7 cellular contexts compared by ENCODE assay signal in the genomic region with DNA sequence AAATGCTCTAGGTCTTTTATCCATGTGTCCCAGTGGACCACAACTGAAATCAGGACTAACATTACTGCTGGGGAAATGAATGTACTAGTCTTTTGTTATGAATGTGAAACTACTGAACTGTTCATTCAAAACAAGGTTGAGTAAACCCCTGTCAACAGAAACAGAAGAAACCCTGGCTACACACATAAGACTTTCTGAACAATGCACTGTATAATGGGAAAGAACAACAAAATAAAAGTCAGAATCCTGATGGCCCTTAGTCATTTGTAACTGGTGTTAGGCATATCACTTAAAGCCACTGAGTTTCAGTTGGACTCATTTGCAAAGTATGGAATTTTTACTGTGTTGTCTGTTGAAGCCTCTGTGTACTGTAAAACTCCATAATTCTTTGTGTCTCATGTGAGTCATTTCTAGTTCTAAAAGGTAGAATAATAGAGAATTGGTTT.
DNase-seq lines count a peak whose midpoint lies in the region; ATAC-seq and TF ChIP-seq lines count a peak whose summit lies in the region.

No MANE protein-coding gene starts in this region.

- H3K79me2 ChIP-seq in GM23338 (replicated peaks; ENCODE audit: insufficient read depth): no peaks in the 10 kb centered on the region

- no peaks in the 10 kb centered on the region for H3K9me3 ChIP-seq in right cardiac atrium (ENCODE audit: control insufficient read depth, low read length)

- H3K27me3 ChIP-seq in GM23338 (ENCODE audit: insufficient read depth) (no peaks in the 10 kb centered on the region), right cardiac atrium (ENCODE audit: control insufficient read depth, insufficient read depth) (no peaks in the 10 kb centered on the region)

- peaks cover 24% of the 10 kb centered on the region; the same call in 2 of the 3 replicates for H3K36me3 Mint-ChIP-seq in GM23338 (ENCODE audit: low read depth)

- H3K27me3 Mint-ChIP-seq in GM23338 (ENCODE audit: insufficient read depth, low read depth, poor library complexity): no peaks in the 10 kb centered on the region

- peaks cover 25% of the 10 kb centered on the region for H3K4me1 Mint-ChIP-seq in GM23338

- intact Hi-C loops in right cardiac atrium (cut with DNase I): no loop called here

- H3K27ac ChIP-seq in GM23338 (ENCODE audit: low read depth): no peak overlapping the region
- H3K27ac ChIP-seq in right cardiac atrium (ENCODE audit: low read length): no peak overlapping the region

- H4K20me1 ChIP-seq in GM23338 (replicated peaks; ENCODE audit: insufficient read depth): no peaks in the 10 kb centered on the region

- no peak overlapping the region for H3K4me3 ChIP-seq in GM23338
- no peak overlapping the region for H3K4me3 ChIP-seq in right cardiac atrium (ENCODE audit: low read length)

- H3K9me2 ChIP-seq in GM23338 (ENCODE audit: insufficient read depth): no peaks in the 10 kb centered on the region

- ATAC-seq in GM18870 (IDR thresholded peaks at IDR 0.05; ENCODE audit: unreplicated experiment): peak; percentile 91
- ATAC-seq in GM23338: no peak
- no peak for ATAC-seq in right cardiac atrium

- 0 out of 2 replicates have a peak overlapping the region, but pooled peaks have one; percentile 13 for H3K27ac Mint-ChIP-seq in GM23338

- 0 out of 2 replicates have a peak, but pooled peaks cover 5% of the 10 kb centered on the region for H3F3A ChIP-seq in GM23338 (replicated peaks; ENCODE audit: low read depth)

- no peaks in the 10 kb centered on the region for H3K9me3 Mint-ChIP-seq in GM23338

- no peaks in the 10 kb centered on the region; the same call in 1 of the 2 replicates for H3K36me3 ChIP-seq in GM23338 (ENCODE audit: insufficient read depth)

- TF ChIP-seq CTCF in GM23338 (conservative IDR thresholded peaks at IDR 0.05; ENCODE audit: low read depth in 2 of 2): no peak

- H3K4me3 Mint-ChIP-seq in GM23338: no peak overlapping the region

- DNase-seq in GM23338 (ENCODE audit: low spot score): no peak
- peak; percentile 45 for DNase-seq in M059J (ENCODE audit: low read depth)
- peak; percentile 17 to 35 for DNase-seq in lung microvascular endothelial cell (ENCODE audit: low read depth in 2 of 2)
- no peak for DNase-seq in COR-L47 (lab: John Stamatoyannopoulos, UW)
- DNase-seq in right cardiac atrium: no peak
- DNase-seq in T-helper 9 cell: no peak

- no peak overlapping the region for H2AFZ ChIP-seq in GM23338

- H3K4me1 ChIP-seq in GM23338 (ENCODE audit: insufficient read depth): peaks cover 10% of the 10 kb centered on the region; the same call in 1 of the 2 replicates
- H3K4me1 ChIP-seq in right cardiac atrium (ENCODE audit: control insufficient read depth, insufficient read depth, low read length): no peaks in the 10 kb centered on the region

- no peak overlapping the region for H3K4me2 ChIP-seq in GM23338

TF ChIP-seq in GM23338, 12 proteins besides CTCF, POLR2A, EP300 and RAD21:
- no peak for TF ChIP-seq EZH2 (IDR thresholded peaks at IDR 0.05; ENCODE audit: low read depth, unreplicated experiment)
- TF ChIP-seq, protein P1, sequence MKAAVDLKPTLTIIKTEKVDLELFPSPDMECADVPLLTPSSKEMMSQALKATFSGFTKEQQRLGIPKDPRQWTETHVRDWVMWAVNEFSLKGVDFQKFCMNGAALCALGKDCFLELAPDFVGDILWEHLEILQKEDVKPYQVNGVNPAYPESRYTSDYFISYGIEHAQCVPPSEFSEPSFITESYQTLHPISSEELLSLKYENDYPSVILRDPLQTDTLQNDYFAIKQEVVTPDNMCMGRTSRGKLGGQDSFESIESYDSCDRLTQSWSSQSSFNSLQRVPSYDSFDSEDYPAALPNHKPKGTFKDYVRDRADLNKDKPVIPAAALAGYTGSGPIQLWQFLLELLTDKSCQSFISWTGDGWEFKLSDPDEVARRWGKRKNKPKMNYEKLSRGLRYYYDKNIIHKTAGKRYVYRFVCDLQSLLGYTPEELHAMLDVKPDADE (IDR thresholded peaks at IDR 0.05): no peak
- no peak for TF ChIP-seq EZH2phosphoT487 (IDR thresholded peaks at IDR 0.05; ENCODE audit: unreplicated experiment)
- TF ChIP-seq, protein P2, sequence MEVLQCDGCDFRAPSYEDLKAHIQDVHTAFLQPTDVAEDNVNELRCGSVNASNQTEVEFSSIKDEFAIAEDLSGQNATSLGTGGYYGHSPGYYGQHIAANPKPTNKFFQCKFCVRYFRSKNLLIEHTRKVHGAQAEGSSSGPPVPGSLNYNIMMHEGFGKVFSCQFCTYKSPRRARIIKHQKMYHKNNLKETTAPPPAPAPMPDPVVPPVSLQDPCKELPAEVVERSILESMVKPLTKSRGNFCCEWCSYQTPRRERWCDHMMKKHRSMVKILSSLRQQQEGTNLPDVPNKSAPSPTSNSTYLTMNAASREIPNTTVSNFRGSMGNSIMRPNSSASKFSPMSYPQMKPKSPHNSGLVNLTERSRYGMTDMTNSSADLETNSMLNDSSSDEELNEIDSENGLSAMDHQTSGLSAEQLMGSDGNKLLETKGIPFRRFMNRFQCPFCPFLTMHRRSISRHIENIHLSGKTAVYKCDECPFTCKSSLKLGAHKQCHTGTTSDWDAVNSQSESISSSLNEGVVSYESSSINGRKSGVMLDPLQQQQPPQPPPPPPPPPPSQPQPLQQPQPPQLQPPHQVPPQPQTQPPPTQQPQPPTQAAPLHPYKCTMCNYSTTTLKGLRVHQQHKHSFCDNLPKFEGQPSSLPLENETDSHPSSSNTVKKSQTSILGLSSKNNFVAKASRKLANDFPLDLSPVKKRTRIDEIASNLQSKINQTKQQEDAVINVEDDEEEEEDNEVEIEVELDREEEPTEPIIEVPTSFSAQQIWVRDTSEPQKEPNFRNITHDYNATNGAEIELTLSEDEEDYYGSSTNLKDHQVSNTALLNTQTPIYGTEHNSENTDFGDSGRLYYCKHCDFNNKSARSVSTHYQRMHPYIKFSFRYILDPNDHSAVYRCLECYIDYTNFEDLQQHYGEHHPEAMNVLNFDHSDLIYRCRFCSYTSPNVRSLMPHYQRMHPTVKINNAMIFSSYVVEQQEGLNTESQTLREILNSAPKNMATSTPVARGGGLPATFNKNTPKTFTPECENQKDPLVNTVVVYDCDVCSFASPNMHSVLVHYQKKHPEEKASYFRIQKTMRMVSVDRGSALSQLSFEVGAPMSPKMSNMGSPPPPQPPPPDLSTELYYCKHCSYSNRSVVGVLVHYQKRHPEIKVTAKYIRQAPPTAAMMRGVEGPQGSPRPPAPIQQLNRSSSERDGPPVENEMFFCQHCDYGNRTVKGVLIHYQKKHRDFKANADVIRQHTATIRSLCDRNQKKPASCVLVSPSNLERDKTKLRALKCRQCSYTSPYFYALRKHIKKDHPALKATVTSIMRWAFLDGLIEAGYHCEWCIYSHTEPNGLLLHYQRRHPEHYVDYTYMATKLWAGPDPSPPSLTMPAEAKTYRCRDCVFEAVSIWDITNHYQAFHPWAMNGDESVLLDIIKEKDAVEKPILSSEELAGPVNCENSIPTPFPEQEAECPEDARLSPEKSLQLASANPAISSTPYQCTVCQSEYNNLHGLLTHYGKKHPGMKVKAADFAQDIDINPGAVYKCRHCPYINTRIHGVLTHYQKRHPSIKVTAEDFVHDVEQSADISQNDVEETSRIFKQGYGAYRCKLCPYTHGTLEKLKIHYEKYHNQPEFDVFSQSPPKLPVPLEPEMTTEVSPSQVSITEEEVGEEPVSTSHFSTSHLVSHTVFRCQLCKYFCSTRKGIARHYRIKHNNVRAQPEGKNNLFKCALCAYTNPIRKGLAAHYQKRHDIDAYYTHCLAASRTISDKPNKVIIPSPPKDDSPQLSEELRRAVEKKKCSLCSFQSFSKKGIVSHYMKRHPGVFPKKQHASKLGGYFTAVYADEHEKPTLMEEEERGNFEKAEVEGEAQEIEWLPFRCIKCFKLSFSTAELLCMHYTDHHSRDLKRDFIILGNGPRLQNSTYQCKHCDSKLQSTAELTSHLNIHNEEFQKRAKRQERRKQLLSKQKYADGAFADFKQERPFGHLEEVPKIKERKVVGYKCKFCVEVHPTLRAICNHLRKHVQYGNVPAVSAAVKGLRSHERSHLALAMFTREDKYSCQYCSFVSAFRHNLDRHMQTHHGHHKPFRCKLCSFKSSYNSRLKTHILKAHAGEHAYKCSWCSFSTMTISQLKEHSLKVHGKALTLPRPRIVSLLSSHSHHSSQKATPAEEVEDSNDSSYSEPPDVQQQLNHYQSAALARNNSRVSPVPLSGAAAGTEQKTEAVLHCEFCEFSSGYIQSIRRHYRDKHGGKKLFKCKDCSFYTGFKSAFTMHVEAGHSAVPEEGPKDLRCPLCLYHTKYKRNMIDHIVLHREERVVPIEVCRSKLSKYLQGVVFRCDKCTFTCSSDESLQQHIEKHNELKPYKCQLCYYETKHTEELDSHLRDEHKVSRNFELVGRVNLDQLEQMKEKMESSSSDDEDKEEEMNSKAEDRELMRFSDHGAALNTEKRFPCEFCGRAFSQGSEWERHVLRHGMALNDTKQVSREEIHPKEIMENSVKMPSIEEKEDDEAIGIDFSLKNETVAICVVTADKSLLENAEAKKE (CRISPR knock-in tag; IDR thresholded peaks at IDR 0.05): no peak
- no peak for TF ChIP-seq JUNB (IDR thresholded peaks at IDR 0.05; ENCODE audit: unreplicated experiment)
- TF ChIP-seq POLR2AphosphoS5 (IDR thresholded peaks at IDR 0.05; ENCODE audit: low read depth): no peak
- TF ChIP-seq ZNF114 (CRISPR knock-in tag; IDR thresholded peaks at IDR 0.05): no peak

Comparison
In these comparisons a context has a peak if more than half of its experiments do, and no peak if none do; other contexts are left out.
1. DNase-seq: peak in M059J (single experiment) and lung microvascular endothelial cell (2 of 2); none in GM23338 (single experiment), COR-L47 (single experiment), right cardiac atrium (0 of 3) and T-helper 9 cell (single experiment).